12 cellular contexts compared by ENCODE assay signal in the genomic region with DNA sequence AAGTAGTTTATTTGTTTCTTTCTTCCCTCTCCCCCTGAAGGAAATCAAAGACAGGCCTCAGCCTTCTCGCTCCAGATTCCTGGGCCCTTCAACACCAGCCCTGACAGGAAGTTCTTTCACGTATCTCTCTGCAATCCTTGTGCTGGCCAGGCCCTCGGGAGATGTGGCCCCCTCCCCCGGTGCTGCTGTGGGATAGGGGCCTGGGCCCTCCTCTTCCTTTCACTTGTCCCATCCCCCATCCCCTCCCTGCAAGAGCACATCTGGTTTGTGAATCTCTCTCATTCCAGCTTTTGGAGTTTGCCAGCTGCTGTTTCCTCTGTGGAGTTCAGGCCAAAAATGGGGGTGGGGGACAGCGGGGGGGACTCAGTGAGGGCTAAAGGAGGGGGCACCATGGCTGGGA. TPM values are rescaled to one million over a fixed set of nuclear protein-coding genes. Genes with fewer than 3 reads are reported as not detected.
A peak's percentile ranks its signal among the peaks of the same experiment; 100 is the strongest.
DNase-seq lines count a peak whose midpoint lies in the region; ATAC-seq, FAIRE-seq and TF ChIP-seq lines count a peak whose summit lies in the region.
"Had no signal": no experiment of that assay in that cellular context is flagged by ENCODE, and none has a peak within 500 bp of the region (broad histone marks: within the 10 kb centered on the region; RNA-seq: fewer than 3 reads in every experiment).

No MANE protein-coding gene starts in this region.

- POLR2A ChIA-PET in CD8-positive, alpha-beta T cell (lab: Charles Lee), result no interaction called here

- H3K4me3 ChIP-seq in BLaER1 (no peak overlapping the region), astrocyte of the cerebellum (ENCODE audit: low read depth, low read length) (peak overlapping the region; percentile 24), right atrium auricular region (no peak overlapping the region), prostate gland (no peak overlapping the region)
- H3K4me3 ChIP-seq in CD8-positive, alpha-beta T cell (ENCODE audit: low read depth, low read length), result no peak overlapping the region

- CTCF ChIA-PET in CD8-positive, alpha-beta T cell (lab: Charles Lee), result interaction anchor here (1.5 to 2.9 kb wide), 2 partner anchors 11 to 12 kb away, joined by 3 to 14 read pairs; no protein-coding TSS in a partner anchor

- no peak for FAIRE-seq in H54 (lab: Jason Lieb, UNC)

- no peak for DNase-seq in astrocyte of the cerebellum (ENCODE audit: low read depth)
- no peak for DNase-seq in right atrium auricular region (ENCODE audit: low spot score)
- DNase-seq in prostate gland (ENCODE audit: low spot score), result no peak
- no peak for DNase-seq in NCI-H526 treated with DMSO at 0.1 percent for 48 hours (lab: John Stamatoyannopoulos, UW)
- no peak for DNase-seq in CD8-positive, alpha-beta T cell
- DNase-seq in H54 (ENCODE audit: insufficient read length, low spot score), result no peak
- DNase-seq: Calu3, MM.1S had no signal

- no peak for ATAC-seq in CD8-positive, alpha-beta T cell
- no peak for ATAC-seq in HG03442 (IDR thresholded peaks at IDR 0.05; ENCODE audit: unreplicated experiment)
- ATAC-seq: left lobe of liver had no signal

- H3K9me3 ChIP-seq in BLaER1 (no peaks in the 10 kb centered on the region), right atrium auricular region (no peaks in the 10 kb centered on the region), prostate gland (no peaks in the 10 kb centered on the region)
- no peaks in the 10 kb centered on the region for H3K9me3 ChIP-seq in CD8-positive, alpha-beta T cell (ENCODE audit: low read length)

- intact Hi-C loops in prostate gland (cut with DNase I), result no loop called here
- intact Hi-C loops in CD8-positive, alpha-beta T cell (cut with DNase I, micrococcal nuclease), result no loop called here

- no peaks in the 10 kb centered on the region for H3K4me1 Mint-ChIP-seq in CD8-positive, alpha-beta T cell (ENCODE audit: low read depth)

- no peaks in the 10 kb centered on the region for H3K36me3 Mint-ChIP-seq in CD8-positive, alpha-beta T cell

- peaks cover 23% of the 10 kb centered on the region for H4K20me1 ChIP-seq in BLaER1

- H3K27ac ChIP-seq in BLaER1, result 0 out of 2 replicates have a peak overlapping the region, but pooled peaks have one; percentile 10
- H3K27ac ChIP-seq in right atrium auricular region, result peak overlapping the region; percentile 82 to 98
- peak overlapping the region; percentile 55 to 57 for H3K27ac ChIP-seq in prostate gland
- no peak overlapping the region for H3K27ac ChIP-seq in CD8-positive, alpha-beta T cell (ENCODE audit: low read depth, low read length)

- 31% methylated on average over 5 of the region's 5 CpGs for WGBS in prostate gland

- in situ Hi-C loops in astrocyte of the cerebellum (cut with HindIII; ENCODE audit: low sequenced_read_pairs), result no loop called here

- no peaks in the 10 kb centered on the region for H3K27me3 ChIP-seq in BLaER1
- H3K27me3 ChIP-seq in right atrium auricular region, result no peaks in the 10 kb centered on the region
- H3K27me3 ChIP-seq in prostate gland (replicated peaks; ENCODE audit: insufficient read depth), result no peaks in the 10 kb centered on the region
- no peaks in the 10 kb centered on the region for H3K27me3 ChIP-seq in CD8-positive, alpha-beta T cell (ENCODE audit: insufficient read depth, low read length)

- H3K4me1 ChIP-seq in BLaER1 (peaks cover 20% of the 10 kb centered on the region), right atrium auricular region (peaks cover 0 to 97% of the 10 kb centered on the region in 2 donors), prostate gland (replicated peaks) (no peaks in the 10 kb centered on the region)
- H3K4me1 ChIP-seq in CD8-positive, alpha-beta T cell (ENCODE audit: insufficient read depth, low read length), result no peaks in the 10 kb centered on the region

- no peaks in the 10 kb centered on the region for H3K27me3 Mint-ChIP-seq in CD8-positive, alpha-beta T cell (ENCODE audit: low read depth)

- TF ChIP-seq CTCF in astrocyte of the cerebellum (IDR thresholded peaks at IDR 0.05; ENCODE audit: low read depth, low read length, missing control alignments) (no peak), right atrium auricular region (IDR thresholded peaks at IDR 0.05) (no peak), prostate gland (IDR thresholded peaks at IDR 0.05) (no peak)
- no peak for TF ChIP-seq CTCF in CD8-positive, alpha-beta T cell (IDR thresholded peaks at IDR 0.05)

- H3K4me2 ChIP-seq in BLaER1, result peak overlapping the region; percentile 33; the same call in 1 of the 2 replicates

- TF ChIP-seq POLR2A in prostate gland (IDR thresholded peaks at IDR 0.05), result no peak
- no peak for TF ChIP-seq POLR2A in H54 (IDR thresholded peaks at IDR 0.05; ENCODE audit: low read depth, low read length)

- H3K27ac Mint-ChIP-seq in CD8-positive, alpha-beta T cell, result no peak overlapping the region

- H3K36me3 ChIP-seq in BLaER1 (peaks cover 19% of the 10 kb centered on the region; the same call in 1 of the 2 replicates), right atrium auricular region (peaks cover 14% of the 10 kb centered on the region), prostate gland (no peaks in the 10 kb centered on the region)
- no peaks in the 10 kb centered on the region for H3K36me3 ChIP-seq in CD8-positive, alpha-beta T cell (ENCODE audit: insufficient read depth, low read length)

- H3K9me3 Mint-ChIP-seq in CD8-positive, alpha-beta T cell, result no peaks in the 10 kb centered on the region

- H3K9ac ChIP-seq in BLaER1, result no peak overlapping the region

- H3K4me3 Mint-ChIP-seq in CD8-positive, alpha-beta T cell, result no peak overlapping the region

RNA-seq across cellular contexts. Expression of a gene that starts 7.2 kb away (rescaled TPM):
- 100 to 1,000 TPM in 1 of 2 donors, 10 to 100 TPM in 1; 89.4 to 211 TPM for total RNA-seq in right atrium auricular region
- total RNA-seq in prostate gland, result 100 to 1,000 TPM in 1 of 2 donors, 10 to 100 TPM in 1; 53.5 to 198 TPM
- total RNA-seq in CD8-positive, alpha-beta T cell, result 1 to 10 TPM; 3.6 to 4.0 TPM

RNA-seq across cellular contexts. Expression of a gene that starts 11.9 kb away (rescaled TPM):
- not detected for total RNA-seq in right atrium auricular region
- not detected for total RNA-seq in prostate gland
- total RNA-seq in CD8-positive, alpha-beta T cell, result not detected
- total RNA-seq: Calu3, cerebellum, left lobe of liver had no signal

RNA-seq across cellular contexts. Expression of a gene that starts 24.3 kb away (rescaled TPM):
- total RNA-seq in right atrium auricular region, result 10 to 100 TPM; 34.3 to 64.3 TPM
- 100 to 1,000 TPM; 124 to 237 TPM for total RNA-seq in prostate gland
- 100 to 1,000 TPM; 116 to 127 TPM for total RNA-seq in CD8-positive, alpha-beta T cell

RNA-seq across cellular contexts. Expression of a gene that starts 46.6 kb away (rescaled TPM):
- total RNA-seq in right atrium auricular region (10 to 100 TPM in 1 of 2 donors, 1 to 10 TPM in 1; 9.0 to 21.1 TPM), prostate gland (10 to 100 TPM; 19.0 to 65.5 TPM)
- total RNA-seq in CD8-positive, alpha-beta T cell, result 1 to 10 TPM; 5.9 to 6.7 TPM

RNA-seq across cellular contexts. Expression of a gene that starts 56.9 kb away (rescaled TPM):
- total RNA-seq in right atrium auricular region (1 to 10 TPM; 1.9 to 2.2 TPM), prostate gland (10 to 100 TPM; 10.8 to 13.0 TPM)
- 1 to 10 TPM; 4.3 to 7.4 TPM for total RNA-seq in CD8-positive, alpha-beta T cell

Comparison
In these comparisons a context has a peak if more than half of its experiments do, and no peak if none do; other contexts are left out.
1. RNA of a gene that starts 7.2 kb away (total RNA-seq): 89.4 to 211 TPM in right atrium auricular region and 53.5 to 198 TPM in prostate gland; 3.6 to 4.0 TPM in CD8-positive, alpha-beta T cell; every median in the first group is over 10 times any median in the second.